ENCODE assay signal across 8 cellular contexts in genomic region chr7:143008007-143008901, GRCh38. TPM values are rescaled to one million over a fixed set of nuclear protein-coding genes. Genes with fewer than 3 reads are reported as not detected.
DNase-seq lines count a peak whose midpoint lies in the region; ATAC-seq and TF ChIP-seq lines count a peak whose summit lies in the region.

No MANE protein-coding gene starts in this region.

- peak; percentile 68 for ATAC-seq in HG02840 (IDR thresholded peaks at IDR 0.05; ENCODE audit: low FRiP score, unreplicated experiment)

- DNase-seq in A172 (ENCODE audit: low spot score) (peak; percentile 48), GM13976 (ENCODE audit: low spot score) (peak; percentile 64), NCI-H1694 treated with DMSO at 0.1 percent for 48 hours (lab: John Stamatoyannopoulos, UW) (peak; percentile 35), T47D (ENCODE audit: low read depth in 1 of 2, low spot score in 1 of 2) (peak; percentile 13 to 79), iris pigment epithelial cell (ENCODE audit: low read depth) (peak; percentile 59)
- peak; percentile 76 for DNase-seq in stimulated activated CD4-positive, alpha-beta T cell treated with anti-CD3 and anti-CD28 coated beads, Interleukin-1b, Interleukin-23, amount 100 ng/mL, for 48 hours

- TF ChIP-seq CTCF in GM13976 (IDR thresholded peaks at IDR 0.05; ENCODE audit: borderline replicate concordance, control extremely low read depth, extremely low read depth, insufficient read depth, missing control alignments) (peak; percentile 90), WI38 (IDR thresholded peaks at IDR 0.05; ENCODE audit: low read depth, low read length) (peak; percentile 90)

- in situ Hi-C loops in GM13976 (cut with MboI; ENCODE audit: low sequenced_read_pairs, unreplicated experiment) (loop anchor here (10.0 to 25.0 kb wide), 2 partner anchors 133 to 371 kb away; no protein-coding TSS in a partner anchor), T47D (cut with HindIII; ENCODE audit: low pct_unique_long_range_greater_than_20kb, low sequenced_read_pairs) (no loop called here)

- H3K4me3 ChIP-seq in WI38 (ENCODE audit: low read depth, low read length) = no peak overlapping the region

RNA-seq across cellular contexts. Expression of gene OR9A2, which starts 18.7 kb away (rescaled TPM):
- total RNA-seq in A172 (2014; rRNA removed; shearing (Covaris generic)) = not detected in 2 replicates

RNA-seq across cellular contexts. Expression of gene OR6V1, which starts 43.9 kb away (rescaled TPM):
- not detected in 2 replicates for total RNA-seq in A172 (2014; rRNA removed; shearing (Covaris generic))

RNA-seq across cellular contexts. Expression of gene KEL, which starts 46.1 kb away (rescaled TPM):
- 0.46 TPM in 1 of 2 replicates, not detected in the other for total RNA-seq in A172 (2014; rRNA removed; shearing (Covaris generic))
